19 cellular contexts compared by ENCODE assay signal in genomic region chr14:24701031-24701430, GRCh38.
"Had no signal": no experiment of that assay in that cellular context is flagged by ENCODE, and none has a peak within 500 bp of the region (broad histone marks: within the 10 kb centered on the region; RNA-seq: fewer than 3 reads in every experiment).

No MANE protein-coding gene starts in this region.

- FAIRE-seq: urothelium cell line had no signal

- ATAC-seq: activated CD4-positive, alpha-beta T cell treated with anti-CD3 and anti-CD28 coated beads for 36 hours; effector memory CD8-positive, alpha-beta T cell; left cardiac atrium; naive thymus-derived CD4-positive, alpha-beta T cell; stimulated activated naive CD8-positive, alpha-beta T cell treated with anti-CD3 and anti-CD28 coated beads, Interleukin-15, amount 100 ng/mL, for 72 hours had no signal

- H3K9me3 ChIP-seq: thoracic aorta had no signal

- H3K9me3 Mint-ChIP-seq: activated CD4-positive, alpha-beta memory T cell treated with anti-CD3 and anti-CD28 coated beads, Interleukin-2, amount 10 ng/mL, durations not matched to agents 7 days and 5 days; activated naive CD8-positive, alpha-beta T cell treated with anti-CD3 and anti-CD28 coated beads, Interleukin-2, amount 10 ng/mL, durations not matched to agents 7 days and 5 days; dendritic cell treated with granulocyte-macrophage colony-stimulating factor and Interleukin-4, amounts not matched to agents 40 ng/mL and 50 ng/mL, for 4 days; effector memory CD8-positive, alpha-beta T cell; stimulated activated naive CD8-positive, alpha-beta T cell treated with anti-CD3 and anti-CD28 coated beads, Interleukin-15, amount 100 ng/mL, for 72 hours had no signal

- H3K36me3 ChIP-seq: thoracic aorta had no signal

- H2AFZ ChIP-seq: parathyroid adenoma had no signal

- H3K27me3 Mint-ChIP-seq: activated CD4-positive, alpha-beta memory T cell treated with anti-CD3 and anti-CD28 coated beads, Interleukin-2, amount 10 ng/mL, durations not matched to agents 7 days and 5 days; activated CD4-positive, alpha-beta T cell treated with anti-CD3 and anti-CD28 coated beads for 36 hours; activated naive CD8-positive, alpha-beta T cell treated with anti-CD3 and anti-CD28 coated beads, Interleukin-2, amount 10 ng/mL, durations not matched to agents 7 days and 5 days; dendritic cell treated with granulocyte-macrophage colony-stimulating factor and Interleukin-4, amounts not matched to agents 40 ng/mL and 50 ng/mL, for 4 days; effector memory CD8-positive, alpha-beta T cell had no signal

- H3K4me3 ChIP-seq: lung, thoracic aorta had no signal

- H3K4me1 ChIP-seq: parathyroid adenoma had no signal

- H3K4me3 Mint-ChIP-seq: activated CD4-positive, alpha-beta memory T cell treated with anti-CD3 and anti-CD28 coated beads, Interleukin-2, amount 10 ng/mL, durations not matched to agents 7 days and 5 days; activated CD4-positive, alpha-beta T cell treated with anti-CD3 and anti-CD28 coated beads for 36 hours; activated naive CD8-positive, alpha-beta T cell treated with anti-CD3 and anti-CD28 coated beads, Interleukin-2, amount 10 ng/mL, durations not matched to agents 7 days and 5 days; dendritic cell treated with granulocyte-macrophage colony-stimulating factor and Interleukin-4, amounts not matched to agents 40 ng/mL and 50 ng/mL, for 4 days; effector memory CD8-positive, alpha-beta T cell; naive thymus-derived CD4-positive, alpha-beta T cell; stimulated activated naive CD8-positive, alpha-beta T cell treated with anti-CD3 and anti-CD28 coated beads, Interleukin-15, amount 100 ng/mL, for 72 hours had no signal

- H3K27ac ChIP-seq: parathyroid adenoma, thoracic aorta had no signal

- H3K9ac ChIP-seq: parathyroid adenoma had no signal

- H3K27ac Mint-ChIP-seq: activated CD4-positive, alpha-beta memory T cell treated with anti-CD3 and anti-CD28 coated beads, Interleukin-2, amount 10 ng/mL, durations not matched to agents 7 days and 5 days; activated CD4-positive, alpha-beta T cell treated with anti-CD3 and anti-CD28 coated beads for 36 hours; activated naive CD8-positive, alpha-beta T cell treated with anti-CD3 and anti-CD28 coated beads, Interleukin-2, amount 10 ng/mL, durations not matched to agents 7 days and 5 days; dendritic cell treated with granulocyte-macrophage colony-stimulating factor and Interleukin-4, amounts not matched to agents 40 ng/mL and 50 ng/mL, for 4 days; naive thymus-derived CD4-positive, alpha-beta T cell; stimulated activated naive CD8-positive, alpha-beta T cell treated with anti-CD3 and anti-CD28 coated beads, Interleukin-15, amount 100 ng/mL, for 72 hours had no signal

- H3K79me2 ChIP-seq: parathyroid adenoma had no signal

- DNase-seq: activated CD4-positive, alpha-beta memory T cell treated with anti-CD3 and anti-CD28 coated beads, Interleukin-2, amount 10 ng/mL, durations not matched to agents 7 days and 5 days; activated CD4-positive, alpha-beta T cell treated with anti-CD3 and anti-CD28 coated beads for 36 hours; activated CD8-positive, alpha-beta memory T cell treated with anti-CD3 and anti-CD28 coated beads, Interleukin-2, amount 50 U/mL, for 48 hours; activated naive CD8-positive, alpha-beta T cell treated with anti-CD3 and anti-CD28 coated beads, Interleukin-2, amount 10 ng/mL, durations not matched to agents 7 days and 5 days; anterior cingulate cortex; cerebellar nuclear complex; effector memory CD8-positive, alpha-beta T cell; erythroblast; hippocampal formation; left cardiac atrium; naive thymus-derived CD4-positive, alpha-beta T cell; stimulated activated CD4-positive, alpha-beta T cell treated with anti-CD3 and anti-CD28 coated beads, Interleukin-4, amount 100 ng/mL, for 1 hour; stimulated activated CD8-positive, alpha-beta memory T cell treated with anti-CD3 and anti-CD28 coated beads, Interleukin-4, amount 100 ng/mL, for 48 hours; stimulated activated naive CD8-positive, alpha-beta T cell treated with anti-CD3 and anti-CD28 coated beads, Interleukin-15, amount 100 ng/mL, for 72 hours had no signal
